8 cellular contexts compared by ENCODE assay signal in genomic region chr14:67583711-67584644, GRCh38. TPM values are rescaled to one million over a fixed set of nuclear protein-coding genes. Genes with fewer than 3 reads are reported as not detected.
A peak's percentile ranks its signal among the peaks of the same experiment; 100 is the strongest.
DNase-seq lines count a peak whose midpoint lies in the region; ATAC-seq, FAIRE-seq and TF ChIP-seq lines count a peak whose summit lies in the region.

No MANE protein-coding gene starts in this region.

- no peaks in the 10 kb centered on the region for H3K27me3 ChIP-seq in liver (ENCODE audit: control insufficient read depth in 4 of 4, insufficient read depth in 4 of 4, low read length in 3 of 4)
- no peaks in the 10 kb centered on the region for H3K27me3 ChIP-seq in upper lobe of right lung

- H3K4me1 ChIP-seq in liver (ENCODE audit: control insufficient read depth in 4 of 4, insufficient read depth in 4 of 4, low read length in 3 of 4) (peaks cover 0 to 8% (median 1%) of the 10 kb centered on the region in 4 donors), upper lobe of right lung (no peaks in the 10 kb centered on the region)

- no peak overlapping the region for H3K4me3 ChIP-seq in liver (ENCODE audit: low read depth in 1 of 3, low read length in 3 of 3)
- H3K4me3 ChIP-seq in upper lobe of right lung = no peak overlapping the region

- H3K9ac ChIP-seq in liver (ENCODE audit: low read depth in 1 of 2, low read length in 2 of 2) = no peak overlapping the region

- WGBS in liver = 83% methylated on average over 6 of the region's 6 CpGs

- TF ChIP-seq RAD21 in liver (IDR thresholded peaks at IDR 0.05) = peak; percentile 95 to 96

- peak; percentile 26 for DNase-seq in stimulated activated CD4-positive, alpha-beta T cell treated with anti-CD3 and anti-CD28 coated beads, Interleukin-15, amount 100 ng/mL, for 24 hours
- DNase-seq in stimulated activated CD4-positive, alpha-beta T cell treated with anti-CD3 and anti-CD28 coated beads, Interleukin-4, amount 100 ng/mL, for 4 hours = no peak
- DNase-seq in RCC 7860 (ENCODE audit: low spot score) (peak; percentile 29), cerebellum (ENCODE audit: low spot score) (peak; percentile 70), upper lobe of right lung (no peak)

- ATAC-seq in HG02938 (IDR thresholded peaks at IDR 0.05; ENCODE audit: unreplicated experiment) (peak; percentile 54), upper lobe of right lung (peak; percentile 86), HG03571 (IDR thresholded peaks at IDR 0.05; ENCODE audit: unreplicated experiment) (no peak)

- FAIRE-seq in RCC 7860 (lab: Jason Lieb, UNC) = no peak

- H3K9me3 ChIP-seq in liver (ENCODE audit: control insufficient read depth in 4 of 4, low read length in 3 of 4) (no peaks in the 10 kb centered on the region), upper lobe of right lung (no peaks in the 10 kb centered on the region)

- intact Hi-C loops in upper lobe of right lung (cut with DNase I) = no loop called here

- H3K27ac ChIP-seq in liver (ENCODE audit: low read depth in 1 of 2, low read length in 2 of 2) (no peak overlapping the region), upper lobe of right lung (no peak overlapping the region)

- TF ChIP-seq CTCF in liver (IDR thresholded peaks at IDR 0.05; ENCODE audit: low read depth, low read length, missing input control) = peak; percentile 73
- TF ChIP-seq CTCF in upper lobe of right lung (IDR thresholded peaks at IDR 0.05) = peak; percentile 66

- H3K36me3 ChIP-seq in liver (ENCODE audit: control insufficient read depth in 4 of 4, insufficient read depth in 3 of 4, low read depth in 1 of 4, low read length in 3 of 4) = peaks cover 0 to 10% (median 6%) of the 10 kb centered on the region in 4 donors
- H3K36me3 ChIP-seq in upper lobe of right lung = peaks cover 14% of the 10 kb centered on the region

TF ChIP-seq in liver, 16 proteins besides CTCF, POLR2A, EP300 and RAD21:
- TF ChIP-seq RXRA (IDR thresholded peaks at IDR 0.05) = no peak
- no peak for TF ChIP-seq REST (IDR thresholded peaks at IDR 0.05)
- TF ChIP-seq JUND (IDR thresholded peaks at IDR 0.05) = no peak
- TF ChIP-seq YY1 (IDR thresholded peaks at IDR 0.05) = no peak
- TF ChIP-seq NR2F2 (IDR thresholded peaks at IDR 0.05) = no peak
- TF ChIP-seq HNF4G (IDR thresholded peaks at IDR 0.05) = no peak
TF ChIP-seq in liver: peak in this region for 0.

RNA-seq across cellular contexts. Expression of gene PIGH, which starts 16.1 kb away (rescaled TPM):
- total RNA-seq in cerebellum = 30.6 TPM
- total RNA-seq in liver = 10 to 100 TPM; 22.9 to 36.1 TPM
- polyA plus RNA-seq in liver = 10 to 100 TPM; 14.2 to 20.5 TPM
- total RNA-seq in upper lobe of right lung = 24.2 TPM

RNA-seq across cellular contexts. Expression of gene ARG2, which starts 35.7 kb away (rescaled TPM):
- 29.9 TPM for total RNA-seq in cerebellum
- total RNA-seq in liver = 1 to 10 TPM in 1 of 2 donors, under 1 TPM in 1; 0.08 to 3.1 TPM
- under 1 TPM; 0.58 to 0.61 TPM for polyA plus RNA-seq in liver
- 2.0 TPM for total RNA-seq in upper lobe of right lung

RNA-seq across cellular contexts. Expression of gene PLEKHH1, which starts 50.9 kb away (rescaled TPM):
- total RNA-seq in cerebellum = 13.2 TPM
- 1 to 10 TPM; 1.3 to 2.4 TPM for total RNA-seq in liver
- under 1 TPM; 0.46 to 0.53 TPM for polyA plus RNA-seq in liver
- 2.3 TPM for total RNA-seq in upper lobe of right lung

Comparison
In these comparisons a context has a peak if more than half of its experiments do, and no peak if none do; other contexts are left out.
1. DNase-seq: peak in stimulated activated CD4-positive, alpha-beta T cell treated with anti-CD3 and anti-CD28 coated beads, Interleukin-15, amount 100 ng/mL, for 24 hours (single experiment), RCC 7860 (single experiment) and cerebellum (single experiment); none in stimulated activated CD4-positive, alpha-beta T cell treated with anti-CD3 and anti-CD28 coated beads, Interleukin-4, amount 100 ng/mL, for 4 hours (0 of 2) and upper lobe of right lung (single experiment).